In the genomic region with DNA sequence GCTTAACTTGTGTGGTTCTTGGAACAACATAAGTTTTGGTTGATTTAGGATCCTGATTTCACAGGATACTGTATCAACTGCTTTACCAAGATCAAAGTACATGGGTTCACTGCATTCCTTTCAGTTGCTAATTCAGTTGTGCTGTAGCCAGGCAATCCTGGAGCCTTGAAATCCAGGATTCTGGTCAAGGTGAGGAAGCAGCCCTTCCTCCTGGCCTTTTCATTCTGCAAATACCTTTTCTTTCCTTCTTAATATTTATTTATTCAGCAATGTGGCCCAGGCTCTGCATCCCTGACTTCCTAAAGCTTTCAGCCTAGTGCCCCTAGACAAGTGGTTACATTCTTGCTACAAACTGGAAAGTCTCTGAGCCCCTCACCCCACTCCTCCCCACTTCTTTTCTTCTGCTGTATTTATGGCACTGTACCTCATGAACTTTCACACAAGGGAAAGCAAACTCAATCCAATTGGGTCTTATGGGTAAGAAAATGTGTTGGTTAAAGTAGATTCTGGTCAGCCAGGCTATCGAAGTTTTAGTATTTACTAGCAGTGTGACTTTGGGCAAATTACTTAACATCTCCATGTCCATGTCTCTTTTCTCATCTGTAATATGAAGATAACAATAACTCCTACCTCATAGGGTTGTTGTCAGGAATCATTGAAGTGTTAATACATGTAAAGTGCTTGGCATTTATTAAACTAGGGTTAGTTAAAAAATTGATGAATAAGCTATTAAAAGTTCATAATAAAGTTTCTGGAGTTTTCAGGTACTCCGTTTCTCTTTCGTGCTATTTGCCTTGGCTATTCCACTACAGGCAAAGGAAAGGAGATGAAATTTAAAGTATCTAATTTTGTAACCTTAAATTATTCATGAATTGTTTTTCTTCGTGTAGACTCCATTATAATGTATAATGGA, we compare ENCODE assay signal across 20 cellular contexts. TPM values are rescaled to one million over a fixed set of nuclear protein-coding genes. Genes with fewer than 3 reads are reported as not detected.
DNase-seq lines count a peak whose midpoint lies in the region; ATAC-seq and TF ChIP-seq lines count a peak whose summit lies in the region.
"Had no signal": no experiment of that assay in that cellular context is flagged by ENCODE, and none has a peak within 500 bp of the region (broad histone marks: within the 10 kb centered on the region; RNA-seq: fewer than 3 reads in every experiment).

No MANE protein-coding gene starts in this region.

- no peak overlapping the region for H2BK15ac ChIP-seq in H9 (ENCODE audit: low read depth, low read length)

- no peak overlapping the region for H2AK5ac ChIP-seq in H9 (ENCODE audit: insufficient read length, low read length)

- 0 out of 7 replicates have a peak, but pooled peaks cover 0 to 4% (median 0%) of the 10 kb centered on the region in 3 experiments for H3K36me3 Mint-ChIP-seq in H9 (ENCODE audit: insufficient read depth in 1 of 3, low read depth in 3 of 3)
- no peaks in the 10 kb centered on the region for H3K36me3 Mint-ChIP-seq in brain
- no peaks in the 10 kb centered on the region for H3K36me3 Mint-ChIP-seq in activated T-helper 1 cell treated with anti-CD3 and anti-CD28 coated beads, Interleukin-12 subunit alpha, Interleukin-12 subunit beta, Interleukin-2, Interleukin-4 antibody, amounts not matched to agents 30 ng/mL and 10 ng/mL and 1 ng/mL, durations not matched to agents 14 hours and 24 hours and 36 hours (ENCODE audit: low read depth)
- H3K36me3 Mint-ChIP-seq: CD4-positive, CD25-positive, alpha-beta regulatory T cell; stimulated activated effector memory CD8-positive, alpha-beta T cell treated with anti-CD3 and anti-CD28 coated beads, Interleukin-12 subunit alpha, Interleukin-12 subunit beta, amount 100 ng/mL, for 72 hours had no signal

- H4K8ac ChIP-seq in H9 (replicated peaks; ENCODE audit: insufficient read length, low read depth, low read length) = no peak overlapping the region

- DNase-seq in H9 (no peak), iPS-NIHi11 (ENCODE audit: low spot score) (peak; percentile 45), renal cortical epithelial cell (ENCODE audit: low read depth) (peak; percentile 87), foreskin fibroblast (no peak), MV-4-11 (lab: John Stamatoyannopoulos, UW) (no peak)
- DNase-seq in activated T-helper 1 cell treated with anti-CD3 and anti-CD28 coated beads, Interleukin-12 subunit alpha, Interleukin-12 subunit beta, Interleukin-2, Interleukin-4 antibody, amounts not matched to agents 30 ng/mL and 10 ng/mL and 1 ng/mL, durations not matched to agents 14 hours and 24 hours and 36 hours (ENCODE audit: low spot score) = no peak
- DNase-seq: activated naive CD4-positive, alpha-beta T cell treated with anti-CD3 and anti-CD28 coated beads for 36 hours; activated T-cell treated with anti-CD3 and anti-CD28 coated beads for 4 hours; aorta; CD4-positive, CD25-positive, alpha-beta regulatory T cell; cortex of kidney; NCI-H1048; NCI-H2081; NCI-H524 treated with DMSO at 0.1 percent for 48 hours; trophoblast cell had no signal

- intact Hi-C loops in activated T-helper 1 cell treated with anti-CD3 and anti-CD28 coated beads, Interleukin-12 subunit alpha, Interleukin-12 subunit beta, Interleukin-2, Interleukin-4 antibody, amounts not matched to agents 30 ng/mL and 10 ng/mL and 1 ng/mL, durations not matched to agents 14 hours and 24 hours and 36 hours (cut with micrococcal nuclease) = no loop called here

- H3K14ac ChIP-seq in H9 (ENCODE audit: insufficient read depth, low read length) = no peak overlapping the region

- peaks cover 3% of the 10 kb centered on the region; the same call in 1 of the 2 replicates for H3K79me2 ChIP-seq in H9 (ENCODE audit: insufficient read depth, low read length)

- no peaks in the 10 kb centered on the region for H3K23me2 ChIP-seq in H9 (ENCODE audit: insufficient read length, low read depth, low read length, poor library complexity, severe bottlenecking)

- H3K27me3 Mint-ChIP-seq in H9 (ENCODE audit: low read depth) (no peaks in the 10 kb centered on the region), brain (no peaks in the 10 kb centered on the region)
- peaks cover 10% of the 10 kb centered on the region for H3K27me3 Mint-ChIP-seq in activated T-helper 1 cell treated with anti-CD3 and anti-CD28 coated beads, Interleukin-12 subunit alpha, Interleukin-12 subunit beta, Interleukin-2, Interleukin-4 antibody, amounts not matched to agents 30 ng/mL and 10 ng/mL and 1 ng/mL, durations not matched to agents 14 hours and 24 hours and 36 hours (ENCODE audit: insufficient read depth)
- H3K27me3 Mint-ChIP-seq: CD4-positive, CD25-positive, alpha-beta regulatory T cell had no signal

- no peak overlapping the region for H3K4me3 ChIP-seq in foreskin fibroblast (ENCODE audit: low read depth in 1 of 2, low read length in 2 of 2)

- no CpG with 5 or more reads among the region's 4 CpGs for WGBS in H9 (ENCODE audit: extremely low coverage, insufficient read length, low lambda C conversion rate)

- no peak overlapping the region for H2AFZ ChIP-seq in H9 (ENCODE audit: low read length)

- peaks cover 9% of the 10 kb centered on the region for H3K79me1 ChIP-seq in H9 (ENCODE audit: insufficient read depth, low read depth, low read length, poor library complexity, severe bottlenecking)

- H3K9ac ChIP-seq in H9 (ENCODE audit: extremely low read depth, insufficient read length, low read length) = no peak overlapping the region

- peaks cover 11% of the 10 kb centered on the region; the same call in 1 of the 2 replicates for H3K4me1 ChIP-seq in H9 (ENCODE audit: insufficient read depth, low read length)

- H3K27ac ChIP-seq in H9 (ENCODE audit: insufficient read length, low read depth, low read length) = peak overlapping the region; percentile 52

- H3K56ac ChIP-seq in H9 (ENCODE audit: insufficient read length, low read depth, low read length) = no peak overlapping the region

- no peak overlapping the region for H3T11ph ChIP-seq in H9 (ENCODE audit: low read length)

- H3K4me1 Mint-ChIP-seq in H9 (peaks cover 66 to 67% of the 10 kb centered on the region in 2 experiments), brain (peaks cover 92% of the 10 kb centered on the region)
- peaks cover 27% of the 10 kb centered on the region for H3K4me1 Mint-ChIP-seq in activated T-helper 1 cell treated with anti-CD3 and anti-CD28 coated beads, Interleukin-12 subunit alpha, Interleukin-12 subunit beta, Interleukin-2, Interleukin-4 antibody, amounts not matched to agents 30 ng/mL and 10 ng/mL and 1 ng/mL, durations not matched to agents 14 hours and 24 hours and 36 hours (ENCODE audit: low read depth)

- peak overlapping the region; percentile 6 to 9; a peak in 3 of 5 replicates for H3K4me3 Mint-ChIP-seq in H9
- peak overlapping the region in 2 of 5 experiments; percentile 5 to 53 for H3K4me3 Mint-ChIP-seq in brain
- no peak overlapping the region for H3K4me3 Mint-ChIP-seq in activated T-helper 1 cell treated with anti-CD3 and anti-CD28 coated beads, Interleukin-12 subunit alpha, Interleukin-12 subunit beta, Interleukin-2, Interleukin-4 antibody, amounts not matched to agents 30 ng/mL and 10 ng/mL and 1 ng/mL, durations not matched to agents 14 hours and 24 hours and 36 hours
- H3K4me3 Mint-ChIP-seq: activated naive CD4-positive, alpha-beta T cell treated with anti-CD3 and anti-CD28 coated beads for 36 hours; CD4-positive, CD25-positive, alpha-beta regulatory T cell; neural crest cell; stimulated activated effector memory CD8-positive, alpha-beta T cell treated with anti-CD3 and anti-CD28 coated beads, Interleukin-12 subunit alpha, Interleukin-12 subunit beta, amount 100 ng/mL, for 72 hours had no signal

- H3K9me3 Mint-ChIP-seq in H9 (no peaks in the 10 kb centered on the region), brain (no peaks in the 10 kb centered on the region)
- H3K9me3 Mint-ChIP-seq in activated T-helper 1 cell treated with anti-CD3 and anti-CD28 coated beads, Interleukin-12 subunit alpha, Interleukin-12 subunit beta, Interleukin-2, Interleukin-4 antibody, amounts not matched to agents 30 ng/mL and 10 ng/mL and 1 ng/mL, durations not matched to agents 14 hours and 24 hours and 36 hours = no peaks in the 10 kb centered on the region
- H3K9me3 Mint-ChIP-seq: activated naive CD4-positive, alpha-beta T cell treated with anti-CD3 and anti-CD28 coated beads for 36 hours; CD4-positive, CD25-positive, alpha-beta regulatory T cell; neural crest cell; stimulated activated effector memory CD8-positive, alpha-beta T cell treated with anti-CD3 and anti-CD28 coated beads, Interleukin-12 subunit alpha, Interleukin-12 subunit beta, amount 100 ng/mL, for 72 hours had no signal

- H2BK120ac ChIP-seq in H9 (ENCODE audit: low read depth, low read length, poor library complexity, severe bottlenecking) = no peak overlapping the region

- H2BK12ac ChIP-seq in H9 (ENCODE audit: insufficient read length, low read depth, low read length) = no peak overlapping the region

- no peak overlapping the region for H2BK5ac ChIP-seq in H9 (ENCODE audit: insufficient read length, low read length)

- H3K9me3 ChIP-seq in H9 (ENCODE audit: control insufficient read depth, low read depth, low read length) = no peaks in the 10 kb centered on the region

- no peak overlapping the region for H3K18ac ChIP-seq in H9 (ENCODE audit: insufficient read length, low read depth, low read length)

- H3K27me3 ChIP-seq in H9 (ENCODE audit: insufficient read depth, low read length) = no peaks in the 10 kb centered on the region

- ATAC-seq in HG02840 (IDR thresholded peaks at IDR 0.05; ENCODE audit: low FRiP score, unreplicated experiment) = no peak
- ATAC-seq: esophagus mucosa; stimulated activated effector memory CD8-positive, alpha-beta T cell treated with anti-CD3 and anti-CD28 coated beads, Interleukin-12 subunit alpha, Interleukin-12 subunit beta, amount 100 ng/mL, for 72 hours had no signal

- H4K20me1 ChIP-seq in H9 (ENCODE audit: control insufficient read depth, insufficient read depth, insufficient read length) = no peaks in the 10 kb centered on the region

- H3K27ac Mint-ChIP-seq in H9 (peak overlapping the region; percentile 10 to 66 (median 60); a peak in 4 of 7 replicates), brain (peak overlapping the region in 4 of 5 experiments; percentile 7 to 92 (median 10))
- H3K27ac Mint-ChIP-seq in activated T-helper 1 cell treated with anti-CD3 and anti-CD28 coated beads, Interleukin-12 subunit alpha, Interleukin-12 subunit beta, Interleukin-2, Interleukin-4 antibody, amounts not matched to agents 30 ng/mL and 10 ng/mL and 1 ng/mL, durations not matched to agents 14 hours and 24 hours and 36 hours = no peak overlapping the region
- H3K27ac Mint-ChIP-seq: activated naive CD4-positive, alpha-beta T cell treated with anti-CD3 and anti-CD28 coated beads for 36 hours; stimulated activated effector memory CD8-positive, alpha-beta T cell treated with anti-CD3 and anti-CD28 coated beads, Interleukin-12 subunit alpha, Interleukin-12 subunit beta, amount 100 ng/mL, for 72 hours had no signal

- no peak overlapping the region for H3K23ac ChIP-seq in H9 (ENCODE audit: insufficient read length, low read depth, low read length)

- H4K91ac ChIP-seq in H9 (ENCODE audit: insufficient read length, low read depth, low read length) = no peak overlapping the region

- no peak for TF ChIP-seq CTCF in H9 (conservative IDR thresholded peaks at IDR 0.05)
- TF ChIP-seq CTCF in brain (conservative IDR thresholded peaks at IDR 0.05) = no peak
- no peak for TF ChIP-seq CTCF in foreskin fibroblast (IDR thresholded peaks at IDR 0.05; ENCODE audit: low read depth, low read length)

- no peak overlapping the region for H4K5ac ChIP-seq in H9 (ENCODE audit: insufficient read length, low read depth, low read length)

- H3K4ac ChIP-seq in H9 (ENCODE audit: low read depth, low read length) = no peak overlapping the region

- no peak overlapping the region for H2BK20ac ChIP-seq in H9 (ENCODE audit: low read depth, low read length, poor library complexity, severe bottlenecking)

- peak overlapping the region; percentile 48 for H3K4me2 ChIP-seq in H9 (ENCODE audit: insufficient read depth, insufficient read length, low read length)

RNA-seq across cellular contexts. Expression of a gene that starts 16.4 kb away (rescaled TPM):
- 34.7 and 37.2 TPM in 2 replicates for total RNA-seq in H9 (2021)
- 41.7 TPM for polyA plus RNA-seq in brain (ENCODE audit: insufficient read depth, low read depth, low replicate concordance)
- total RNA-seq in renal cortical epithelial cell = 28.7 and 43.8 TPM in 2 replicates
- 43.3 and 45.0 TPM in 2 replicates for total RNA-seq in activated T-helper 1 cell treated with anti-CD3 and anti-CD28 coated beads, Interleukin-12 subunit alpha, Interleukin-12 subunit beta, Interleukin-2, Interleukin-4 antibody, amounts not matched to agents 30 ng/mL and 10 ng/mL and 1 ng/mL, durations not matched to agents 14 hours and 24 hours and 36 hours

Comparison
In these comparisons a context has a peak if more than half of its experiments do, and no peak if none do; other contexts are left out.
1. DNase-seq: peak in iPS-NIHi11 (single experiment) and renal cortical epithelial cell (single experiment); none in H9 (single experiment), foreskin fibroblast (0 of 2), activated T-helper 1 cell treated with anti-CD3 and anti-CD28 coated beads, Interleukin-12 subunit alpha, Interleukin-12 subunit beta, Interleukin-2, Interleukin-4 antibody, amounts not matched to agents 30 ng/mL and 10 ng/mL and 1 ng/mL, durations not matched to agents 14 hours and 24 hours and 36 hours (single experiment) and MV-4-11 (single experiment).